ENCODE assay signal across 11 cellular contexts in the genomic region with DNA sequence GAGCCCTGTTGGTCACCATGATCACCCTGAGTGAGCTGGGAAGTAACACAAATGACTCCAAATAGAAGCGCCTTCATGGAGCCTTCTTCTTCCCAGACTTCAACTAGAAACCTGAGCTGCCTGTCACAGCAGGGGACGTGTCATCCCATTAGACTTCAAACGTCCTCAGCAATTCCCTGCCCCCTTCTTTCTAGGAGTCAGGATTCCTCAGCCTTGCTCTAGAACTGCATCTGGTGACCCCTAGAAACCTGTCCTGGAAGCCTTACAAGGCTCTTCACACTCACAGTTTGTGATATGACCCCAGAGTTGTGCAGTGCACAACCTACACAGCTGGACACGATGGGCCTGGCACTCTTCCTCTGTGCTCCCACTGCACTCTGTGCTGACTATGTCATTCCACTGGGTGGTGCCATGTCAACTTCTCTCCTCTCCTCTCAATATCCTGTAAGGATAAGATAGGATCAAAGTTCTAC. TPM values are rescaled to one million over a fixed set of nuclear protein-coding genes. Genes with fewer than 3 reads are reported as not detected.
DNase-seq lines count a peak whose midpoint lies in the region; ATAC-seq and TF ChIP-seq lines count a peak whose summit lies in the region.
"Had no signal": no experiment of that assay in that cellular context is flagged by ENCODE, and none has a peak within 500 bp of the region (broad histone marks: within the 10 kb centered on the region; RNA-seq: fewer than 3 reads in every experiment).

No MANE protein-coding gene starts in this region.

- H3K4me3 ChIP-seq in RWPE2 (ENCODE audit: severe bottlenecking) (no peak overlapping the region), mesendoderm (ENCODE audit: low read length) (no peak overlapping the region)
- H3K4me3 ChIP-seq: GM23248, heart right ventricle, tibial nerve had no signal

- no peak overlapping the region for H2AK5ac ChIP-seq in mesendoderm (ENCODE audit: low read length)

- TF ChIP-seq CTCF in RWPE2 (IDR thresholded peaks at IDR 0.05; ENCODE audit: poor library complexity, severe bottlenecking) = no peak

- H3K23ac ChIP-seq in mesendoderm (ENCODE audit: low read length) = no peak overlapping the region

- no peak overlapping the region for H3K4me2 ChIP-seq in mesendoderm (ENCODE audit: low read length)

- no peaks in the 10 kb centered on the region for H3K36me3 ChIP-seq in RWPE2 (ENCODE audit: low read depth)
- H3K36me3 ChIP-seq in mesendoderm (ENCODE audit: control insufficient read depth, insufficient read depth, low read length) = no peaks in the 10 kb centered on the region
- H3K36me3 ChIP-seq: heart right ventricle, tibial nerve had no signal

- no peaks in the 10 kb centered on the region for H3K79me1 ChIP-seq in mesendoderm (ENCODE audit: low read length)

- H3K9me3 ChIP-seq in RWPE2 (ENCODE audit: severe bottlenecking) = no peaks in the 10 kb centered on the region
- H3K9me3 ChIP-seq: heart right ventricle, tibial nerve had no signal

- peak; percentile 52; the same call in 1 of the 3 replicates for ATAC-seq in RWPE2 (ENCODE audit: low read depth)
- ATAC-seq in GM21825 (IDR thresholded peaks at IDR 0.05; ENCODE audit: unreplicated experiment) = no peak

- DNase-seq in DMS53 (lab: John Stamatoyannopoulos, UW) = peak; percentile 16
- no peak for DNase-seq in DMS53 treated with DMSO at 0.1 percent for 48 hours (lab: John Stamatoyannopoulos, UW; ENCODE audit: unreplicated experiment)
- DNase-seq in RWPE2 (ENCODE audit: low spot score) = no peak
- DNase-seq in mesendoderm = peak; percentile 76
- DNase-seq in SKM-1 treated with dmso at 0.1 percent for 144 hours (lab: John Stamatoyannopoulos, UW; ENCODE audit: unreplicated experiment) = no peak

- H3K27ac ChIP-seq in RWPE2 (ENCODE audit: poor library complexity, severe bottlenecking) (no peak overlapping the region), mesendoderm (ENCODE audit: low read depth, low read length) (no peak overlapping the region)
- H3K27ac ChIP-seq: 22Rv1, GM23248, heart right ventricle, tibial nerve had no signal

- H4K8ac ChIP-seq in mesendoderm (ENCODE audit: low read depth, low read length) = no peak overlapping the region

- H3K4me1 ChIP-seq in RWPE2 (ENCODE audit: insufficient read depth, poor library complexity, severe bottlenecking) (no peaks in the 10 kb centered on the region), mesendoderm (ENCODE audit: control insufficient read depth, low read depth, low read length) (no peaks in the 10 kb centered on the region)

- H2BK5ac ChIP-seq in mesendoderm (ENCODE audit: low read length) = no peak overlapping the region

- H3K27me3 ChIP-seq in RWPE2 (ENCODE audit: insufficient read depth, poor library complexity, severe bottlenecking) = peaks cover 39% of the 10 kb centered on the region
- H3K27me3 ChIP-seq in mesendoderm (ENCODE audit: insufficient read depth, low read length, poor library complexity) = no peaks in the 10 kb centered on the region

- no peak overlapping the region for H3K4ac ChIP-seq in mesendoderm (ENCODE audit: low read depth, low read length)

- H3K56ac ChIP-seq in mesendoderm (ENCODE audit: low read length) = no peak overlapping the region

- no CpG with 5 or more reads among the region's 4 CpGs for WGBS in mesendoderm (ENCODE audit: extremely low coverage, insufficient coverage, low lambda C conversion rate)

- no peaks in the 10 kb centered on the region for H3K79me2 ChIP-seq in mesendoderm (ENCODE audit: control insufficient read depth, insufficient read depth, low read length)

- no peak overlapping the region for H3K9ac ChIP-seq in mesendoderm (ENCODE audit: low read length)
- H3K9ac ChIP-seq: GM23248 had no signal

- no peak overlapping the region for H3K18ac ChIP-seq in mesendoderm (ENCODE audit: low read length)

- no peak overlapping the region for H4K5ac ChIP-seq in mesendoderm (ENCODE audit: low read length)

- no peak overlapping the region for H2BK120ac ChIP-seq in mesendoderm (ENCODE audit: low read depth, low read length)

- no peak overlapping the region for H2BK15ac ChIP-seq in mesendoderm (replicated peaks; ENCODE audit: low read depth)

RNA-seq across cellular contexts. Expression of a gene that starts 23.6 kb away (rescaled TPM):
- 3.2 TPM for polyA plus RNA-seq in mesendoderm (2013, experiment 1 of 2)
- 3.0 TPM for polyA plus RNA-seq in mesendoderm (2013, experiment 2 of 2)
- polyA plus RNA-seq: endothelial cell of umbilical vein had no signal

RNA-seq across cellular contexts. Expression of a gene that starts 26.9 kb away (rescaled TPM):
- 0.07 TPM for polyA plus RNA-seq in mesendoderm (2013, experiment 1 of 2)
- polyA plus RNA-seq in mesendoderm (2013, experiment 2 of 2) = not detected
- polyA plus RNA-seq: endothelial cell of umbilical vein, GM23248 had no signal

RNA-seq across cellular contexts. Expression of a gene that starts 52.7 kb away (rescaled TPM):
- polyA plus RNA-seq in mesendoderm (2013, experiment 1 of 2) = not detected
- not detected for polyA plus RNA-seq in mesendoderm (2013, experiment 2 of 2)
- polyA plus RNA-seq: endothelial cell of umbilical vein, GM23248, heart right ventricle had no signal

RNA-seq across cellular contexts. Expression of a gene that starts 57.4 kb away (rescaled TPM):
- polyA plus RNA-seq in mesendoderm (2013, experiment 1 of 2) = 54.1 TPM
- 54.1 TPM for polyA plus RNA-seq in mesendoderm (2013, experiment 2 of 2)

Comparison
In these comparisons a context has a peak if more than half of its experiments do, and no peak if none do; other contexts are left out.
1. DNase-seq: peak in DMS53 (single experiment) and mesendoderm (single experiment); none in DMS53 treated with DMSO at 0.1 percent for 48 hours (single experiment), RWPE2 (single experiment) and SKM-1 treated with dmso at 0.1 percent for 144 hours (single experiment).